Comparison of ENCODE assay signal across 10 cellular contexts in genomic region chr5:141883184-141883947, GRCh38. TPM values are rescaled to one million over a fixed set of nuclear protein-coding genes. Genes with fewer than 3 reads are reported as not detected.
DNase-seq lines count a peak whose midpoint lies in the region; ATAC-seq and TF ChIP-seq lines count a peak whose summit lies in the region.
"Had no signal": no experiment of that assay in that cellular context is flagged by ENCODE, and none has a peak within 500 bp of the region (broad histone marks: within the 10 kb centered on the region; RNA-seq: fewer than 3 reads in every experiment).

No MANE protein-coding gene starts in this region.

- no peak overlapping the region for H3K27ac ChIP-seq in GM23338 (ENCODE audit: low read depth)
- H3K27ac ChIP-seq in osteoblast (ENCODE audit: low read depth, low read length) = no peak overlapping the region

- peaks cover 17% of the 10 kb centered on the region; the same call in 1 of the 2 replicates for H3F3A ChIP-seq in GM23338 (replicated peaks; ENCODE audit: low read depth)

- H3K36me3 Mint-ChIP-seq in GM23338 (ENCODE audit: low read depth) (no peaks in the 10 kb centered on the region; the same call in 2 of the 3 replicates), glutamatergic neuron (ENCODE audit: unreplicated experiment) (no peaks in the 10 kb centered on the region)
- H3K36me3 Mint-ChIP-seq: T-cell had no signal

- H3K9me2 ChIP-seq in GM23338 (ENCODE audit: insufficient read depth) = no peaks in the 10 kb centered on the region

- H3K27me3 Mint-ChIP-seq in GM23338 (ENCODE audit: insufficient read depth, low read depth, poor library complexity) (peaks cover 16% of the 10 kb centered on the region), glutamatergic neuron (ENCODE audit: unreplicated experiment) (peaks cover 10% of the 10 kb centered on the region)

- DNase-seq in GM23338 (ENCODE audit: low spot score) = peak; percentile 90
- peak; percentile 21 for DNase-seq in UCSD-AML1 (lab: John Stamatoyannopoulos, UW; ENCODE audit: unreplicated experiment)
- DNase-seq in glutamatergic neuron = no peak
- DNase-seq in osteoblast (ENCODE audit: insufficient read length, low spot score, missing footprints) = peak; percentile 88
- no peak for DNase-seq in central memory CD4-positive, alpha-beta T cell
- DNase-seq in activated effector memory CD4-positive, alpha-beta T cell treated with Interleukin-2 at 50 U/mL for 16 hours = no peak
- no peak for DNase-seq in activated CD4-positive, CD25-positive, alpha-beta regulatory T cell (lab: John Stamatoyannopoulos, UW)
- DNase-seq in NCI-H187 (lab: John Stamatoyannopoulos, UW) = no peak

- H3K27ac Mint-ChIP-seq in GM23338 (no peak overlapping the region), glutamatergic neuron (ENCODE audit: unreplicated experiment) (peak overlapping the region; percentile 36)
- H3K27ac Mint-ChIP-seq: effector memory CD8-positive, alpha-beta T cell had no signal

- no peaks in the 10 kb centered on the region for H3K9me3 Mint-ChIP-seq in GM23338
- H3K9me3 Mint-ChIP-seq in glutamatergic neuron (ENCODE audit: unreplicated experiment) = peaks cover 7% of the 10 kb centered on the region
- H3K9me3 Mint-ChIP-seq: effector memory CD8-positive, alpha-beta T cell; T-cell had no signal

- H2AFZ ChIP-seq in GM23338 = 0 out of 2 replicates have a peak overlapping the region, but pooled peaks have one; percentile 83
- H2AFZ ChIP-seq in osteoblast (ENCODE audit: low read length) = no peak overlapping the region

- H3K4me3 ChIP-seq in GM23338 (peak overlapping the region; percentile 79), osteoblast (ENCODE audit: insufficient read depth, low read length) (no peak overlapping the region)

- H3K4me3 Mint-ChIP-seq in GM23338 (peak overlapping the region; percentile 68), glutamatergic neuron (ENCODE audit: unreplicated experiment) (peak overlapping the region; percentile 96)
- H3K4me3 Mint-ChIP-seq: effector memory CD8-positive, alpha-beta T cell; T-cell had no signal

- H3K4me1 Mint-ChIP-seq in GM23338 = peaks cover 48% of the 10 kb centered on the region
- peaks cover 20% of the 10 kb centered on the region for H3K4me1 Mint-ChIP-seq in glutamatergic neuron (ENCODE audit: low read depth, unreplicated experiment)

- H3K27me3 ChIP-seq in GM23338 (ENCODE audit: insufficient read depth) (peaks cover 5% of the 10 kb centered on the region; the same call in 1 of the 2 replicates), osteoblast (ENCODE audit: insufficient read depth, low read length) (peaks cover 63% of the 10 kb centered on the region)

- H3K4me1 ChIP-seq in GM23338 (ENCODE audit: insufficient read depth) = peaks cover 45% of the 10 kb centered on the region
- H3K4me1 ChIP-seq in osteoblast (ENCODE audit: insufficient read depth, low read length) = peaks cover 7% of the 10 kb centered on the region

- peak overlapping the region; percentile 100 for H3K4me2 ChIP-seq in GM23338
- no peak overlapping the region for H3K4me2 ChIP-seq in osteoblast (ENCODE audit: insufficient read depth, low read length)

- no peaks in the 10 kb centered on the region for H3K79me2 ChIP-seq in GM23338 (replicated peaks; ENCODE audit: insufficient read depth)
- H3K79me2 ChIP-seq in osteoblast (ENCODE audit: insufficient read depth, low read length) = no peaks in the 10 kb centered on the region

- H3K36me3 ChIP-seq in GM23338 (ENCODE audit: insufficient read depth) (no peaks in the 10 kb centered on the region), osteoblast (ENCODE audit: insufficient read depth, low read length) (no peaks in the 10 kb centered on the region)

- no peaks in the 10 kb centered on the region for H3K9me3 ChIP-seq in osteoblast (ENCODE audit: low read depth, low read length)

- H4K20me1 ChIP-seq in GM23338 (replicated peaks; ENCODE audit: insufficient read depth) (no peaks in the 10 kb centered on the region), osteoblast (ENCODE audit: insufficient read depth, low read length) (no peaks in the 10 kb centered on the region)

- ATAC-seq in GM23338 = peak; percentile 15
- ATAC-seq: effector memory CD8-positive, alpha-beta T cell; T-cell had no signal

- TF ChIP-seq CTCF in GM23338 (conservative IDR thresholded peaks at IDR 0.05; ENCODE audit: low read depth in 2 of 2) = no peak
- no peak for TF ChIP-seq CTCF in glutamatergic neuron (IDR thresholded peaks at IDR 0.05; ENCODE audit: partially characterized antibody, unreplicated experiment)
- TF ChIP-seq CTCF in osteoblast (IDR thresholded peaks at IDR 0.05; ENCODE audit: extremely low read depth, low read depth, low read length) = no peak

TF ChIP-seq in GM23338, 12 proteins besides CTCF, POLR2A, EP300 and RAD21:
- TF ChIP-seq STAT1 (IDR thresholded peaks at IDR 0.05; ENCODE audit: unreplicated experiment) = no peak
- TF ChIP-seq REST (IDR thresholded peaks at IDR 0.05; ENCODE audit: unreplicated experiment) = peak; percentile 96
- TF ChIP-seq JUNB (IDR thresholded peaks at IDR 0.05; ENCODE audit: unreplicated experiment) = no peak

RNA-seq across cellular contexts. Expression of gene PCDH1, which starts 5.2 kb away (rescaled TPM):
- 155 and 183 TPM in 2 replicates for total RNA-seq in GM23338 (2014; rRNA removed; shearing (Covaris generic))
- 26.2 and 27.8 TPM in 2 replicates for polyA plus RNA-seq in GM23338 (2016; fragmentation: Nextera tagmentation; extraction: Ambion mirVana)
- total RNA-seq in glutamatergic neuron (ENCODE audit: unreplicated experiment) = 7.9 TPM
- 0.29 and 1.4 TPM in 2 replicates for total RNA-seq in osteoblast

RNA-seq across cellular contexts. Expression of gene DELE1, which starts 40.3 kb away (rescaled TPM):
- 50.0 and 62.2 TPM in 2 replicates for total RNA-seq in GM23338 (2014; rRNA removed; shearing (Covaris generic))
- 25.6 and 26.9 TPM in 2 replicates for polyA plus RNA-seq in GM23338 (2016; fragmentation: Nextera tagmentation; extraction: Ambion mirVana)
- 108 TPM for total RNA-seq in glutamatergic neuron (ENCODE audit: unreplicated experiment)
- 50.1 and 52.1 TPM in 2 replicates for total RNA-seq in osteoblast

Comparison
In these comparisons a context has a peak if more than half of its experiments do, and no peak if none do; other contexts are left out.
1. DNase-seq: peak in GM23338 (single experiment), UCSD-AML1 (single experiment) and osteoblast (single experiment); none in glutamatergic neuron (single experiment), central memory CD4-positive, alpha-beta T cell (single experiment), activated effector memory CD4-positive, alpha-beta T cell treated with Interleukin-2 at 50 U/mL for 16 hours (single experiment), activated CD4-positive, CD25-positive, alpha-beta regulatory T cell (0 of 4) and NCI-H187 (0 of 2).
2. RNA of gene PCDH1, which starts 5.2 kb away (total RNA-seq): 155 to 183 TPM in GM23338; 7.9 TPM in glutamatergic neuron (single experiment) and 0.29 to 1.4 TPM in osteoblast; every median in the first group is over 10 times any median in the second.